ENCODE assay signal across 8 cellular contexts in genomic region chr3:41198950-41199865, GRCh38. TPM values are rescaled to one million over a fixed set of nuclear protein-coding genes. Genes with fewer than 3 reads are reported as not detected.
DNase-seq lines count a peak whose midpoint lies in the region; ATAC-seq and TF ChIP-seq lines count a peak whose summit lies in the region.

TSS of gene CTNNB1 (plus strand) at chr3:41199505. CDS start at chr3:41224069, 24,564 bp downstream.

- H3K9me3 Mint-ChIP-seq in mesothelial cell of epicardium, result no peaks in the 10 kb centered on the region

- H3K27ac ChIP-seq in HL-60 (replicated peaks), result peak within 1 kb of the TSS; percentile 99

- peak within 1 kb of the TSS; percentile 77 for H3K4me3 ChIP-seq in HL-60 (replicated peaks; ENCODE audit: insufficient read depth, low read length)

- ATAC-seq in GM19455 (IDR thresholded peaks at IDR 0.05; ENCODE audit: unreplicated experiment), result peak; percentile 76

- peak within 1 kb of the TSS; percentile 97 for H3K27ac Mint-ChIP-seq in mesothelial cell of epicardium

- in situ Hi-C loops in endometrial microvascular endothelial cells (cut with HindIII; ENCODE audit: inconsistent ontology term, low pct_unique_long_range_greater_than_20kb, low sequenced_read_pairs), result no loop called here

- TF ChIP-seq CTCF in HL-60 (IDR thresholded peaks at IDR 0.05; ENCODE audit: insufficient read depth, low read length), result no peak
- no peak for TF ChIP-seq CTCF in mesothelial cell of epicardium (IDR thresholded peaks at IDR 0.05; ENCODE audit: unreplicated experiment)

- H3K36me3 Mint-ChIP-seq in mesothelial cell of epicardium, result no peaks in the 10 kb centered on the region

- peak; percentile 91 for DNase-seq in CMK (ENCODE audit: low read depth)
- peak; percentile 86 to 88 for DNase-seq in HL-60 (ENCODE audit: low read depth in 1 of 2, low spot score in 1 of 2)
- DNase-seq in NOMO-1 treated with dmso at 0.1 percent for 144 hours (lab: John Stamatoyannopoulos, UW; ENCODE audit: unreplicated experiment), result peak; percentile 74
- DNase-seq in activated CD8-positive, alpha-beta memory T cell treated with anti-CD3 and anti-CD28 coated beads, Interleukin-2, amount 50 U/mL, for 24 hours (ENCODE audit: extremely low read depth), result peak; percentile 69
- DNase-seq in mesothelial cell of epicardium (ENCODE audit: low spot score in 2 of 2, unreplicated experiment in 2 of 2), result peak; percentile 86 to 94
- DNase-seq in stimulated activated CD8-positive, alpha-beta memory T cell treated with anti-CD3 and anti-CD28 coated beads, Interleukin-15, amount 100 ng/mL, for 48 hours (ENCODE audit: low read depth in 2 of 2), result peak; percentile 78 to 86

- peaks cover 38% of the 10 kb centered on the region for H3K4me1 Mint-ChIP-seq in mesothelial cell of epicardium

- H3K4me3 Mint-ChIP-seq in mesothelial cell of epicardium, result peak within 1 kb of the TSS; percentile 95

- no peaks in the 10 kb centered on the region for H3K27me3 ChIP-seq in HL-60 (ENCODE audit: insufficient read depth, poor library complexity, severe bottlenecking)

- no peaks in the 10 kb centered on the region for H3K27me3 Mint-ChIP-seq in mesothelial cell of epicardium (ENCODE audit: low read depth)

RNA-seq across cellular contexts. Expression of gene CTNNB1, which starts in this region (rescaled TPM):
- total RNA-seq in endometrial microvascular endothelial cells (ENCODE audit: inconsistent ontology term) (426 TPM), mesothelial cell of epicardium (534 to 545 TPM (median 537 TPM) in 3 replicates)

Comparison
In these comparisons a context has a peak if more than half of its experiments do, and no peak if none do; other contexts are left out.
1. Peak in every context shown above with its lines: DNase-seq, ATAC-seq, H3K4me3 ChIP-seq and H3K27ac ChIP-seq.